ENCODE assay signal across 21 cellular contexts in genomic region chr11:116582621-116583020, GRCh38.
A peak's percentile ranks its signal among the peaks of the same experiment; 100 is the strongest.
DNase-seq lines count a peak whose midpoint lies in the region; ATAC-seq, FAIRE-seq and TF ChIP-seq lines count a peak whose summit lies in the region.
"Had no signal": no experiment of that assay in that cellular context is flagged by ENCODE, and none has a peak within 500 bp of the region (broad histone marks: within the 10 kb centered on the region; RNA-seq: fewer than 3 reads in every experiment).

No MANE protein-coding gene starts in this region.

- 85% methylated on average over 8 of the region's 8 CpGs; no CpG with 5 or more reads in 1 of the 2 experiments for WGBS in H1 (ENCODE audit: extremely low coverage in 1 of 2, insufficient coverage in 1 of 2, insufficient read length in 1 of 2, insufficient replicate concordance in 2 of 2, low coverage in 1 of 2, low lambda C conversion rate in 2 of 2, missing lambda C conversion rate in 1 of 2), 2 experiments

- no peak overlapping the region for H4K8ac ChIP-seq in H1 (ENCODE audit: extremely low read depth, insufficient read depth, low read length)

- no peak overlapping the region for H2BK5ac ChIP-seq in H1 (ENCODE audit: low read depth, low read length)

- H3K9ac ChIP-seq in H1 (replicated peaks in 1 of 4; ENCODE audit: extremely low read depth in 1 of 4, low read depth in 3 of 4, low read length in 3 of 4) (no peak overlapping the region), PC-3 (ENCODE audit: low read length) (no peak overlapping the region)
- H3K9ac ChIP-seq: KMS-11 had no signal

- H2BK12ac ChIP-seq in H1 (ENCODE audit: low read depth, low read length): no peak overlapping the region

- peak; percentile 1 for DNase-seq in DMS 273 (lab: John Stamatoyannopoulos, UW; ENCODE audit: unreplicated experiment)
- no peak for DNase-seq in DMS 273 treated with DMSO at 0.1 percent for 48 hours (lab: John Stamatoyannopoulos, UW)
- peak; percentile 37 for DNase-seq in COR-L47 (lab: John Stamatoyannopoulos, UW)
- peak; percentile 72 for DNase-seq in NCI-H2171 treated with DMSO at 0.1 percent for 48 hours (lab: John Stamatoyannopoulos, UW)
- DNase-seq in H1 (ENCODE audit: low read depth in 1 of 2, low spot score in 2 of 2): no peak
- no peak for DNase-seq in activated CD4-positive, CD25-positive, alpha-beta regulatory T cell (lab: John Stamatoyannopoulos, UW)
- DNase-seq in PC-3: no peak
- DNase-seq: DMS153, HFFc6, MV-4-11, NCI-H1436, NCI-H2029 treated with DMSO at 0.1 percent for 48 hours, NCI-H774, SW 1271, T-helper 2 cell had no signal

- peak overlapping the region in 1 of 2 experiments; percentile 95; a peak in 1 of 4 replicates for H3K4me2 ChIP-seq in H1 (ENCODE audit: insufficient read depth in 1 of 2, low read depth in 2 of 2, low read length in 2 of 2)
- H3K4me2 ChIP-seq in PC-3 (ENCODE audit: low read length): no peak overlapping the region
- H3K4me2 ChIP-seq: KMS-11 had no signal

- H4K5ac ChIP-seq in H1 (ENCODE audit: insufficient read length, low read depth, low read length): no peak overlapping the region

- no peak overlapping the region for H3K14ac ChIP-seq in H1 (ENCODE audit: insufficient read length)

- TF ChIP-seq POLR2A in H1 (IDR thresholded peaks at IDR 0.05; ENCODE audit: control extremely low read depth in 1 of 2, low read depth in 2 of 2, low read length in 2 of 2): no peak

- no peaks in the 10 kb centered on the region for H3K79me1 ChIP-seq in H1 (ENCODE audit: low read depth, low read length)

- H3K79me2 ChIP-seq in H1 (ENCODE audit: control insufficient read depth in 1 of 2, insufficient read depth in 2 of 2, low read length in 2 of 2) (no peaks in the 10 kb centered on the region), PC-3 (ENCODE audit: low read length) (no peaks in the 10 kb centered on the region)

- no peak overlapping the region for H3K4me3 ChIP-seq in H1 (ENCODE audit: extremely low read depth in 1 of 4, insufficient read depth in 2 of 4, low read depth in 3 of 4, low read length in 4 of 4)
- H3K4me3 ChIP-seq in PC-3 (ENCODE audit: low read length): no peak overlapping the region
- H3K4me3 ChIP-seq: SJSA1 had no signal

- H3K27ac ChIP-seq in H1 (ENCODE audit: low read depth, low read length) (no peak overlapping the region), PC-3 (ENCODE audit: low read length) (no peak overlapping the region)
- H3K27ac ChIP-seq: 22Rv1, KMS-11, SJSA1 had no signal

- H3K27me3 ChIP-seq in H1 (replicated peaks in 1 of 4; ENCODE audit: control insufficient read depth in 3 of 4, extremely low read depth in 1 of 4, insufficient read depth in 3 of 4, low read length in 3 of 4) (peaks cover 44 to 84% (median 70%) of the 10 kb centered on the region in 4 experiments), PC-3 (ENCODE audit: low read length) (peaks cover 89% of the 10 kb centered on the region)

- H2BK20ac ChIP-seq in H1 (ENCODE audit: low read length): peak overlapping the region; percentile 21; the same call in 1 of the 2 replicates

- H3K56ac ChIP-seq in H1 (replicated peaks; ENCODE audit: insufficient read length, low read depth, low read length): no peak overlapping the region

- TF ChIP-seq EP300 in H1 (IDR thresholded peaks at IDR 0.05; ENCODE audit: borderline replicate concordance in 1 of 2, low read depth in 2 of 2, low read length in 2 of 2): no peak

- no peak overlapping the region for H2AFZ ChIP-seq in H1 (ENCODE audit: low read length)
- no peak overlapping the region for H2AFZ ChIP-seq in PC-3 (ENCODE audit: low read length)

- H3K9me2 ChIP-seq in PC-3 (replicated peaks; ENCODE audit: low read length): no peaks in the 10 kb centered on the region

- H3K36me3 ChIP-seq in H1 (ENCODE audit: control insufficient read depth in 2 of 4, insufficient read depth in 4 of 4, low read length in 3 of 4) (no peaks in the 10 kb centered on the region), PC-3 (ENCODE audit: low read depth, low read length) (no peaks in the 10 kb centered on the region)
- H3K36me3 ChIP-seq: SJSA1 had no signal

- no peak overlapping the region for H2AK5ac ChIP-seq in H1 (ENCODE audit: low read depth, low read length)

- no peaks in the 10 kb centered on the region for H3F3A ChIP-seq in PC-3 (ENCODE audit: low read length, unreplicated experiment)

- H3K4ac ChIP-seq in H1 (replicated peaks; ENCODE audit: insufficient read length, low read depth, low read length): no peak overlapping the region

- ATAC-seq in PC-3 (no peak), GM18861 (IDR thresholded peaks at IDR 0.05; ENCODE audit: unreplicated experiment) (no peak)

- no peak overlapping the region for H3K23ac ChIP-seq in H1 (ENCODE audit: insufficient read length)

- peaks cover 13% of the 10 kb centered on the region; the same call in 1 of the 2 replicates for H3K23me2 ChIP-seq in H1 (ENCODE audit: low read depth, low read length)

- intact Hi-C loops in PC-3 (cut with micrococcal nuclease): no loop called here

- TF ChIP-seq RAD21 in H1 (IDR thresholded peaks at IDR 0.05 in 1 of 2, conservative IDR thresholded peaks at IDR 0.05 in 1 of 2; ENCODE audit: low read depth in 2 of 2, low read length in 2 of 2): no peak

- peaks cover 0 to 7% of the 10 kb centered on the region in 2 experiments for H4K20me1 ChIP-seq in H1 (replicated peaks in 1 of 2; ENCODE audit: control insufficient read depth in 1 of 2, insufficient read depth in 2 of 2, low read length in 2 of 2)
- no peaks in the 10 kb centered on the region for H4K20me1 ChIP-seq in PC-3 (ENCODE audit: low read length)

- CTCF ChIA-PET in H1 (lab: Charles Lee; ENCODE audit: partially characterized antibody): interaction anchor here (0.5 to 2.2 kb wide), 6 partner anchors 13 to 224 kb away, joined by 3 to 9 read pairs (median 7); no protein-coding TSS in a partner anchor
- CTCF ChIA-PET in PC-3 (lab: Charles Lee): no interaction called here

- H3K9me3 ChIP-seq in H1 (ENCODE audit: insufficient read depth in 2 of 2, low read depth in 1 of 2, low read length in 1 of 2): no peaks in the 10 kb centered on the region
- H3K9me3 ChIP-seq in PC-3 (ENCODE audit: low read length): no peaks in the 10 kb centered on the region
- H3K9me3 ChIP-seq: SJSA1 had no signal

- H2BK120ac ChIP-seq in H1 (replicated peaks; ENCODE audit: low read depth, low read length): no peak overlapping the region

- TF ChIP-seq CTCF in H1 (IDR thresholded peaks at IDR 0.05; ENCODE audit: control extremely low read depth in 1 of 3, insufficient read depth in 1 of 3, low read depth in 1 of 3, low read length in 3 of 3): no peak
- no peak for TF ChIP-seq CTCF in PC-3 (conservative IDR thresholded peaks at IDR 0.05; ENCODE audit: low read depth, low read length)

- peaks cover 18 to 28% (median 21%) of the 10 kb centered on the region in 4 experiments for H3K4me1 ChIP-seq in H1 (replicated peaks in 1 of 4; ENCODE audit: control insufficient read depth in 3 of 4, insufficient read depth in 4 of 4, low read length in 3 of 4)
- H3K4me1 ChIP-seq in PC-3 (ENCODE audit: insufficient read depth, low read length): no peaks in the 10 kb centered on the region
- H3K4me1 ChIP-seq: SJSA1 had no signal

- BruUV-seq in PC-3 (replicated peaks; lab: Mats Ljungman, UMichigan): no TSS peak

- FAIRE-seq in H1 (lab: Jason Lieb, UNC): no peak
- FAIRE-seq: GM12892, GM18507 had no signal

- POLR2A ChIA-PET in H1 (lab: Charles Lee; ENCODE audit: partially characterized antibody): interaction anchor here (1.2 kb wide), 2 partner anchors 13 to 14 kb away, joined by 3 to 4 read pairs; no protein-coding TSS in a partner anchor
- POLR2A ChIA-PET in PC-3 (lab: Charles Lee; ENCODE audit: unreplicated experiment): no interaction called here

- no peak overlapping the region for H3K18ac ChIP-seq in H1 (ENCODE audit: extremely low read depth, low read length)

- no peak overlapping the region for H4K91ac ChIP-seq in H1 (replicated peaks; ENCODE audit: insufficient read length, low read length)

- no peak overlapping the region for H2BK15ac ChIP-seq in H1 (ENCODE audit: low read length)

TF ChIP-seq in H1, 55 proteins besides CTCF, POLR2A, EP300 and RAD21 (continues in another document):
- TF ChIP-seq SIX5 (IDR thresholded peaks at IDR 0.05; ENCODE audit: low read depth, low read length) (no peak), BCL11A (IDR thresholded peaks at IDR 0.05; ENCODE audit: low read depth in 2 of 2, low read length in 2 of 2) (no peak), POU5F1 (IDR thresholded peaks at IDR 0.05; ENCODE audit: low read depth, low read length) (no peak), SIRT6 (IDR thresholded peaks at IDR 0.05; ENCODE audit: low read length) (no peak), BACH1 (IDR thresholded peaks at IDR 0.05; ENCODE audit: low read length) (no peak), SUZ12 (IDR thresholded peaks at IDR 0.05; ENCODE audit: low read length) (no peak), RNF2 (IDR thresholded peaks at IDR 0.05; ENCODE audit: borderline replicate concordance, low read depth, low read length, missing control alignments, poor library complexity, severe bottlenecking) (no peak), YY1 (IDR thresholded peaks at IDR 0.05; ENCODE audit: low read depth, low read length) (no peak)
- TF ChIP-seq, protein P1, sequence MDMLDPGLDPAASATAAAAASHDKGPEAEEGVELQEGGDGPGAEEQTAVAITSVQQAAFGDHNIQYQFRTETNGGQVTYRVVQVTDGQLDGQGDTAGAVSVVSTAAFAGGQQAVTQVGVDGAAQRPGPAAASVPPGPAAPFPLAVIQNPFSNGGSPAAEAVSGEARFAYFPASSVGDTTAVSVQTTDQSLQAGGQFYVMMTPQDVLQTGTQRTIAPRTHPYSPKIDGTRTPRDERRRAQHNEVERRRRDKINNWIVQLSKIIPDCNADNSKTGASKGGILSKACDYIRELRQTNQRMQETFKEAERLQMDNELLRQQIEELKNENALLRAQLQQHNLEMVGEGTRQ (IDR thresholded peaks at IDR 0.05; ENCODE audit: low read length): no peak

Comparison
In these comparisons a context has a peak if more than half of its experiments do, and no peak if none do; other contexts are left out.
1. DNase-seq: peak in DMS 273 (single experiment), COR-L47 (single experiment) and NCI-H2171 treated with DMSO at 0.1 percent for 48 hours (single experiment); none in DMS 273 treated with DMSO at 0.1 percent for 48 hours (single experiment), H1 (0 of 2), activated CD4-positive, CD25-positive, alpha-beta regulatory T cell (0 of 4) and PC-3 (single experiment).